In genomic region chr6:33711140-33712129, GRCh38 we compare ENCODE assay signal across 8 cellular contexts. TPM values are rescaled to one million over a fixed set of nuclear protein-coding genes. Genes with fewer than 3 reads are reported as not detected.
DNase-seq lines count a peak whose midpoint lies in the region; ATAC-seq, FAIRE-seq and TF ChIP-seq lines count a peak whose summit lies in the region.

UQCC2 (minus strand) TSS chr6:33711700; CDS start chr6:33711686, 14 bp downstream.

- H3K36me3 ChIP-seq in BE2C, result peaks cover 22% of the 10 kb centered on the region

- peak; percentile 56 for TF ChIP-seq CTCF in BE2C (IDR thresholded peaks at IDR 0.05; ENCODE audit: low read depth, low read length)

- peak; percentile 95 for FAIRE-seq in GM19239 (lab: Jason Lieb, UNC)

- peak; percentile 57 for ATAC-seq in HG03457 (IDR thresholded peaks at IDR 0.05; ENCODE audit: unreplicated experiment)

- H3K4me1 ChIP-seq in BE2C, result no peaks in the 10 kb centered on the region

- H3K27me3 ChIP-seq in BE2C (no peaks in the 10 kb centered on the region), layer of hippocampus (ENCODE audit: control insufficient read depth, insufficient read depth, low read length) (no peaks in the 10 kb centered on the region)

- peak within 1 kb of the TSS; percentile 94 for H3K27ac ChIP-seq in cingulate gyrus (ENCODE audit: low read depth, low read length)
- H3K27ac ChIP-seq in layer of hippocampus (ENCODE audit: low read depth, low read length), result peak within 1 kb of the TSS; percentile 98

- peak within 1 kb of the TSS; percentile 85 for H3K4me3 ChIP-seq in BE2C (ENCODE audit: low read depth, low read length)

- no peaks in the 10 kb centered on the region for H3K9me3 ChIP-seq in BE2C

- DNase-seq in BE2C (peak; percentile 99), GM19239 (ENCODE audit: insufficient read length, low spot score) (peak; percentile 89), NCI-H524 treated with DMSO at 0.1 percent for 48 hours (lab: John Stamatoyannopoulos, UW) (peak; percentile 91)
- peak; percentile 97 to 99 for DNase-seq in activated CD4-positive, alpha-beta T cell treated with anti-CD3 and anti-CD28 coated beads for 4 hours
- peak; percentile 96 to 97 for DNase-seq in stimulated activated CD4-positive, alpha-beta T cell treated with anti-CD3 and anti-CD28 coated beads, Interleukin-1b, Interleukin-23, amount 100 ng/mL, for 4 hours (ENCODE audit: low read depth in 2 of 2)

RNA-seq across cellular contexts. Expression of gene UQCC2, which starts in this region (rescaled TPM):
- polyA plus RNA-seq in BE2C (2012; ENCODE audit: insufficient read depth, insufficient read length, low read depth), result 150 TPM

Comparison
In these comparisons a context has a peak if more than half of its experiments do, and no peak if none do; other contexts are left out.
1. Peak in every context shown above with its lines: DNase-seq, ATAC-seq, H3K4me3 ChIP-seq and H3K27ac ChIP-seq.